17 cellular contexts compared by ENCODE assay signal in genomic region chr15:67899596-67900283, GRCh38. TPM values are rescaled to one million over a fixed set of nuclear protein-coding genes. Genes with fewer than 3 reads are reported as not detected.
DNase-seq lines count a peak whose midpoint lies in the region; ATAC-seq, FAIRE-seq and TF ChIP-seq lines count a peak whose summit lies in the region.
"Had no signal": no experiment of that assay in that cellular context is flagged by ENCODE, and none has a peak within 500 bp of the region (broad histone marks: within the 10 kb centered on the region; RNA-seq: fewer than 3 reads in every experiment).

No MANE protein-coding gene starts in this region.

- H3K4me2 ChIP-seq in GM23338 (no peak overlapping the region), smooth muscle cell (no peak overlapping the region)

- H3K27me3 ChIP-seq in GM23338 (ENCODE audit: insufficient read depth): no peaks in the 10 kb centered on the region
- H3K27me3 ChIP-seq in smooth muscle cell (ENCODE audit: low read depth): no peaks in the 10 kb centered on the region

- H3K79me2 ChIP-seq in GM23338 (replicated peaks; ENCODE audit: insufficient read depth) (no peaks in the 10 kb centered on the region), smooth muscle cell (ENCODE audit: low read depth) (no peaks in the 10 kb centered on the region)

- TF ChIP-seq CTCF in GM23338 (conservative IDR thresholded peaks at IDR 0.05; ENCODE audit: low read depth in 2 of 2): no peak
- TF ChIP-seq CTCF in smooth muscle cell (IDR thresholded peaks at IDR 0.05; ENCODE audit: borderline replicate concordance, insufficient read depth, poor library complexity, severe bottlenecking): no peak

- no peaks in the 10 kb centered on the region for H3K9me3 ChIP-seq in smooth muscle cell (replicated peaks; ENCODE audit: low read depth)

- peaks cover 9% of the 10 kb centered on the region; the same call in 2 of the 3 replicates for H3K4me1 Mint-ChIP-seq in GM23338

- no peak overlapping the region for H3K9ac ChIP-seq in smooth muscle cell (ENCODE audit: low read depth)

- peaks cover 18% of the 10 kb centered on the region; the same call in 2 of the 3 replicates for H3K36me3 Mint-ChIP-seq in GM23338 (ENCODE audit: low read depth)

- H3F3A ChIP-seq in GM23338 (replicated peaks; ENCODE audit: low read depth) (no peaks in the 10 kb centered on the region), smooth muscle cell (ENCODE audit: low read depth) (no peaks in the 10 kb centered on the region)

- H3K27me3 Mint-ChIP-seq in GM23338 (ENCODE audit: insufficient read depth, low read depth, poor library complexity): peaks cover 8% of the 10 kb centered on the region

- H4K20me1 ChIP-seq in GM23338 (replicated peaks; ENCODE audit: insufficient read depth) (no peaks in the 10 kb centered on the region), smooth muscle cell (ENCODE audit: low read depth) (no peaks in the 10 kb centered on the region)

- peak; percentile 24 for FAIRE-seq in RCC 7860 (lab: Jason Lieb, UNC)
- FAIRE-seq: G401.6, GM12891 had no signal

- WGBS in smooth muscle cell (ENCODE audit: low lambda C conversion rate): 95% methylated on average over 9 of the region's 9 CpGs

- peaks cover 18% of the 10 kb centered on the region for H3K9me3 Mint-ChIP-seq in GM23338

- H3K36me3 ChIP-seq in GM23338 (ENCODE audit: insufficient read depth): no peaks in the 10 kb centered on the region
- no peaks in the 10 kb centered on the region for H3K36me3 ChIP-seq in smooth muscle cell (ENCODE audit: low read depth)

- peaks cover 5% of the 10 kb centered on the region; the same call in 1 of the 2 replicates for H3K9me2 ChIP-seq in GM23338 (ENCODE audit: insufficient read depth)

- no peak overlapping the region for H3K27ac Mint-ChIP-seq in GM23338

- no peak for ATAC-seq in GM23338
- peak; percentile 67 for ATAC-seq in left lobe of liver
- no peak for ATAC-seq in HG03196 (IDR thresholded peaks at IDR 0.05; ENCODE audit: unreplicated experiment)
- no peak for ATAC-seq in HG02885 (IDR thresholded peaks at IDR 0.05; ENCODE audit: poor library complexity, unreplicated experiment)
- ATAC-seq: HCT116 had no signal

- no peak overlapping the region for H3K4me3 ChIP-seq in GM23338
- no peak overlapping the region for H3K4me3 ChIP-seq in smooth muscle cell

- H3K27ac ChIP-seq in GM23338 (ENCODE audit: low read depth): no peak overlapping the region
- no peak overlapping the region for H3K27ac ChIP-seq in smooth muscle cell (ENCODE audit: low read depth)

- H2AFZ ChIP-seq in GM23338 (peak overlapping the region; percentile 24; the same call in 1 of the 2 replicates), smooth muscle cell (ENCODE audit: low read depth) (peak overlapping the region; percentile 9)

- DNase-seq in GM23338 (ENCODE audit: low spot score) (no peak), RCC 7860 (ENCODE audit: low spot score) (peak; percentile 7), left lobe of liver (ENCODE audit: low spot score) (no peak), smooth muscle cell (lab: John Stamatoyannopoulos, UW; ENCODE audit: unreplicated experiment) (no peak)
- no peak for DNase-seq in effector CD4-positive, alpha-beta T cell
- DNase-seq: AML-193, DMS79 treated with DMSO at 0.1 percent for 48 hours, NCI-H146, NCI-H345, SHP77 had no signal

- H3K4me1 ChIP-seq in GM23338 (ENCODE audit: insufficient read depth) (peaks cover 8% of the 10 kb centered on the region; the same call in 1 of the 2 replicates), smooth muscle cell (ENCODE audit: low read depth) (no peaks in the 10 kb centered on the region)

- no peak overlapping the region for H3K4me3 Mint-ChIP-seq in GM23338

TF ChIP-seq in GM23338, 12 proteins besides CTCF, POLR2A, EP300 and RAD21 (continues in another document):
- TF ChIP-seq ETS1 (IDR thresholded peaks at IDR 0.05): no peak
- TF ChIP-seq EZH2phosphoT487 (IDR thresholded peaks at IDR 0.05; ENCODE audit: unreplicated experiment): no peak
- TF ChIP-seq STAT1 (IDR thresholded peaks at IDR 0.05; ENCODE audit: unreplicated experiment): no peak
- no peak for TF ChIP-seq REST (IDR thresholded peaks at IDR 0.05; ENCODE audit: unreplicated experiment)
- TF ChIP-seq NANOG (IDR thresholded peaks at IDR 0.05; ENCODE audit: borderline replicate concordance): no peak

RNA-seq across cellular contexts. Expression of gene RNU6-1, which starts 59.9 kb away (rescaled TPM):
- total RNA-seq in GM23338 (2014; rRNA removed; shearing (Covaris generic)): not detected in 2 replicates
- polyA plus RNA-seq in GM23338 (2016; fragmentation: Nextera tagmentation; extraction: Ambion mirVana) (not detected in 2 replicates), smooth muscle cell (not detected in 2 replicates)
- total RNA-seq in left lobe of liver (not detected), smooth muscle cell (not detected in 2 replicates)
- total RNA-seq: A673, HT1080 had no signal
